Comparison of ENCODE assay signal across 18 cellular contexts in the genomic region with DNA sequence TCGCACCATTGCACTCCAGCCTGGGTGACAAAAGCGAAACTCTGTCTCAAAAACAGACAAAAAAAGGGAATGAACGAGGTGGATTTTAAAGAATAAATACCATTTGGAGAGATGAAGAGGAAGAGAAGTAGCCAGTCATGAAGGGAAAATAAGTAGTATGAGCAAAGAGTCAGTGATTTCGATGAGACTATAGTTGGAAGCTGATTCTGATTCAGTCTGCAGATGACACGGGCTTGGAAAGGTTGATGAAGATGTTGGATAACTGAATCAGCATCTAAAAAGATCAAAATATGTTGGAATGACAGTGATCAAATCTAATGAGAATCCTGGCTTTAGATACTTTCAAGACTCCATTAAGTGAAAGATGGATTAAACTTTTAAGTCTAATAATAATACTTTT.
"Had no signal": no experiment of that assay in that cellular context is flagged by ENCODE, and none has a peak within 500 bp of the region (broad histone marks: within the 10 kb centered on the region; RNA-seq: fewer than 3 reads in every experiment).

No MANE protein-coding gene starts in this region.

- H3K27me3 ChIP-seq: brain microvascular endothelial cell, colonic mucosa, left lung, testis had no signal

- H3K4me3 Mint-ChIP-seq: activated T-cell treated with anti-CD3 and anti-CD28 coated beads, Interleukin-2, amount 50 U/mL, for 72 hours; stimulated activated memory B cell treated with anti-CD40 and anti-IgM and Interleukin-4, amounts not matched to agents 10 μg/mL and 1 μg/mL and 100 μg/mL, for 72 hours; type B pancreatic cell had no signal

- H3K9me3 ChIP-seq: colonic mucosa, left lung, testis had no signal

- H3K9me3 Mint-ChIP-seq: activated T-cell treated with anti-CD3 and anti-CD28 coated beads, Interleukin-2, amount 50 U/mL, for 72 hours; stimulated activated memory B cell treated with anti-CD40 and anti-IgM and Interleukin-4, amounts not matched to agents 10 μg/mL and 1 μg/mL and 100 μg/mL, for 72 hours; type B pancreatic cell had no signal

- H3K4me3 ChIP-seq: colonic mucosa, left lung, testis had no signal

- H3K27ac ChIP-seq: brain microvascular endothelial cell, colonic mucosa, left lung, testis had no signal

- DNase-seq: activated CD4-positive, alpha-beta T cell treated with anti-CD3 and anti-CD28 coated beads, Interleukin-2, amount 50 U/mL, for 4 hours; activated CD4-positive, CD25-positive, alpha-beta regulatory T cell treated with anti-CD3 and anti-CD28 coated beads, Interleukin-2, amount 50 U/mL, for 72 hours; activated T-cell treated with anti-CD3 and anti-CD28 coated beads, Interleukin-2, amount 50 U/mL, for 72 hours; aorta; brain microvascular endothelial cell; central memory CD4-positive, alpha-beta T cell; colonic mucosa; erythroblast; foreskin melanocyte; head of caudate nucleus; kidney; left lung; midbrain; stimulated activated CD4-positive, alpha-beta T cell treated with anti-CD3 and anti-CD28 coated beads, Interleukin-4, amount 100 ng/mL, for 24 hours; testis had no signal

- ATAC-seq: activated T-cell treated with anti-CD3 and anti-CD28 coated beads, Interleukin-2, amount 50 U/mL, for 72 hours; left lung; sciatic nerve; stimulated activated memory B cell treated with anti-CD40 and anti-IgM and Interleukin-4, amounts not matched to agents 10 μg/mL and 1 μg/mL and 100 μg/mL, for 72 hours had no signal

- H3K4me1 ChIP-seq: colonic mucosa had no signal

- H3K27me3 Mint-ChIP-seq: stimulated activated memory B cell treated with anti-CD40 and anti-IgM and Interleukin-4, amounts not matched to agents 10 μg/mL and 1 μg/mL and 100 μg/mL, for 72 hours; type B pancreatic cell had no signal

- H3K27ac Mint-ChIP-seq: type B pancreatic cell had no signal

- H3K36me3 ChIP-seq: colonic mucosa had no signal
